In genomic region chr16:88003736-88004135, GRCh38 we compare ENCODE assay signal across 11 cellular contexts. TPM values are rescaled to one million over a fixed set of nuclear protein-coding genes. Genes with fewer than 3 reads are reported as not detected.
DNase-seq lines count a peak whose midpoint lies in the region; ATAC-seq and TF ChIP-seq lines count a peak whose summit lies in the region.
"Had no signal": no experiment of that assay in that cellular context is flagged by ENCODE, and none has a peak within 500 bp of the region (broad histone marks: within the 10 kb centered on the region; RNA-seq: fewer than 3 reads in every experiment).

No MANE protein-coding gene starts in this region.

- intact Hi-C loops in sigmoid colon (cut with DNase I) (no loop called here), transverse colon (cut with DNase I; ENCODE audit: low total_unique reads) (no loop called here)

- H3K9ac ChIP-seq in BLaER1, result no peak overlapping the region
- H3K9ac ChIP-seq: BLaER1 treated with 17β-estradiol and CSF1 and Interleukin-3, amounts not matched to agents 10 nM and 100 nM had no signal

- WGBS in sigmoid colon, 2 donors, result 88 to 92% methylated on average over 9 of the region's 9 CpGs
- 67 to 89% methylated on average over 2 to 9 of the region's 9 CpGs for WGBS in transverse colon (ENCODE audit: low coverage in 1 of 2), 2 donors

- no peak for TF ChIP-seq EP300 in sigmoid colon (IDR thresholded peaks at IDR 0.05)
- no peak for TF ChIP-seq EP300 in transverse colon (IDR thresholded peaks at IDR 0.05; ENCODE audit: low read depth)

- peaks cover 33% of the 10 kb centered on the region for H4K20me1 ChIP-seq in BLaER1

- in situ Hi-C loops in transverse colon (cut with MboI; ENCODE audit: low pct_ligation_motif_present in 1 of 4, low pct_unique_long_range_greater_than_20kb in 1 of 4, low sequenced_read_pairs in 3 of 4), result no loop called here

- H3K27me3 ChIP-seq in BLaER1, result no peaks in the 10 kb centered on the region
- no peaks in the 10 kb centered on the region for H3K27me3 ChIP-seq in sigmoid colon
- H3K27me3 ChIP-seq in transverse colon, result no peaks in the 10 kb centered on the region
- H3K27me3 ChIP-seq in BE2C, result no peaks in the 10 kb centered on the region
- H3K27me3 ChIP-seq: BLaER1 treated with 17β-estradiol and CSF1 and Interleukin-3, amounts not matched to agents 10 nM and 100 nM had no signal

- DNase-seq in LHCN-M2 (ENCODE audit: low read depth) (peak; percentile 79), myocyte (ENCODE audit: low read depth) (peak; percentile 86), sigmoid colon (peak; percentile 10), transverse colon (no peak), BE2C (no peak)
- DNase-seq: CD4-positive, CD25-positive, alpha-beta regulatory T cell had no signal

- H3K27ac ChIP-seq in BLaER1, result peak overlapping the region; percentile 9; the same call in 1 of the 2 replicates
- no peak overlapping the region for H3K27ac ChIP-seq in sigmoid colon
- H3K27ac ChIP-seq in transverse colon, result no peak overlapping the region
- H3K27ac ChIP-seq: A549 had no signal

- H3K4me1 ChIP-seq in BLaER1, result no peaks in the 10 kb centered on the region
- H3K4me1 ChIP-seq in sigmoid colon, result no peaks in the 10 kb centered on the region
- no peaks in the 10 kb centered on the region for H3K4me1 ChIP-seq in transverse colon
- no peaks in the 10 kb centered on the region for H3K4me1 ChIP-seq in BE2C
- H3K4me1 ChIP-seq: A549 had no signal

- TF ChIP-seq POLR2A in sigmoid colon (IDR thresholded peaks at IDR 0.05) (no peak), transverse colon (IDR thresholded peaks at IDR 0.05) (no peak)

- no peak overlapping the region for H3K4me2 ChIP-seq in BLaER1
- H3K4me2 ChIP-seq: A549, GM23338 had no signal

- TF ChIP-seq CTCF in sigmoid colon (IDR thresholded peaks at IDR 0.05) (no peak), transverse colon (IDR thresholded peaks at IDR 0.05) (no peak), BE2C (IDR thresholded peaks at IDR 0.05; ENCODE audit: low read depth, low read length) (no peak)

- H3K9me3 ChIP-seq in BLaER1 (no peaks in the 10 kb centered on the region), sigmoid colon (no peaks in the 10 kb centered on the region), transverse colon (no peaks in the 10 kb centered on the region), BE2C (no peaks in the 10 kb centered on the region)
- H3K9me3 ChIP-seq: A549; BLaER1 treated with 17β-estradiol and CSF1 and Interleukin-3, amounts not matched to agents 10 nM and 100 nM had no signal

- H3K36me3 ChIP-seq in BLaER1 (peaks cover 71% of the 10 kb centered on the region), sigmoid colon (peaks cover 0 to 38% (median 14%) of the 10 kb centered on the region in 4 donors), transverse colon (peaks cover 0 to 11% (median 3%) of the 10 kb centered on the region in 4 donors), BE2C (peaks cover 15% of the 10 kb centered on the region)

- ATAC-seq in GM21619 (IDR thresholded peaks at IDR 0.05; ENCODE audit: unreplicated experiment), result no peak
- ATAC-seq: A549, GM23338 had no signal

- no peak overlapping the region for H3K4me3 ChIP-seq in BLaER1
- H3K4me3 ChIP-seq in sigmoid colon, result no peak overlapping the region
- H3K4me3 ChIP-seq in transverse colon, result no peak overlapping the region
- H3K4me3 ChIP-seq in BE2C (ENCODE audit: low read depth, low read length), result no peak overlapping the region
- H3K4me3 ChIP-seq: A549; BLaER1 treated with 17β-estradiol and CSF1 and Interleukin-3, amounts not matched to agents 10 nM and 100 nM; GM23338 had no signal

RNA-seq across cellular contexts. Expression of gene BANP, which starts 52.5 kb away (rescaled TPM):
- total RNA-seq in LHCN-M2 (2014; rRNA removed) (19.7 and 20.5 TPM in 2 replicates), myocyte (16.5 and 19.7 TPM in 2 replicates), sigmoid colon (10 to 100 TPM; 17.4 to 31.0 (median 23.0) TPM), transverse colon (10 to 100 TPM; 15.3 to 25.1 (median 18.7) TPM)
- polyA plus RNA-seq in LHCN-M2 (2012), result 12.3 TPM
- polyA plus RNA-seq in myocyte (2012), result 14.2 TPM
- 10 to 100 TPM in 1 of 3 donors, 1 to 10 TPM in 2; 8.4 to 15.9 (median 8.8) TPM for polyA plus RNA-seq in sigmoid colon
- 69.2 TPM for polyA plus RNA-seq in BE2C (2012; ENCODE audit: insufficient read depth, insufficient read length, low read depth)

Comparison
In these comparisons a context has a peak if more than half of its experiments do, and no peak if none do; other contexts are left out.
1. DNase-seq: peak in LHCN-M2 (single experiment), myocyte (single experiment) and sigmoid colon (single experiment); none in transverse colon (single experiment) and BE2C (single experiment).